In the genomic region with DNA sequence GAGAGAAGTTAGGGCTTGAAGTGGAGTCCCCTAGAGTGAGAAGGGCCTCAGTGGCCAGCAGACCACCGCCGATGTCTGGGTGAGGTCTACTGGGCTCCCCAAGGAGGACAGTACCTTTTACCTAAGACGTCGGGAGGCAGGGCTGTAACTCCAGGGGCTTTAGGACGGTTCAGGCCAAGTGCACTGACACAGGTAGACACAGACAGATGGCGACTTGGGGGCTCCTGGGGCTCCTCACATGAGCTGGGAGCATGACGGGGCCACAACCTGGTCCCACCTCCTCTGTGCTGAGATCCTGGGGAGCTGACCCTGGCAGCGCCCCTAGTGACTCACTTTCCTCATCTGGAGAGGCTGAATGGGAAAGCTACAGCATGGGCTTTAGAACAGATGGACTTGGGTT, we compare ENCODE assay signal across 30 cellular contexts.
"Had no signal": no experiment of that assay in that cellular context is flagged by ENCODE, and none has a peak within 500 bp of the region (broad histone marks: within the 10 kb centered on the region; RNA-seq: fewer than 3 reads in every experiment).

No MANE protein-coding gene starts in this region.

- H3K4me1 ChIP-seq: foreskin keratinocyte, neural progenitor cell, psoas muscle had no signal

- H2AFZ ChIP-seq: neural progenitor cell had no signal

- H3K9me3 ChIP-seq: esophagus muscularis mucosa, gastroesophageal sphincter, left lung, mucosa of descending colon, psoas muscle, thoracic aorta, transverse colon, upper lobe of right lung, vagina had no signal

- DNase-seq: dermis blood vessel endothelial cell; effector memory CD4-positive, alpha-beta T cell; foreskin keratinocyte; heart left ventricle; hippocampal formation; left cardiac atrium; left lung; mesenchymal stem cell; mucosa of descending colon; naive B cell; nucleus accumbens; psoas muscle; right cardiac atrium; stimulated activated CD4-positive, alpha-beta T cell treated with anti-CD3 and anti-CD28 coated beads, Interleukin-12 subunit alpha, Interleukin-12 subunit beta, amount 100 ng/mL, for 4 hours; stimulated activated CD4-positive, alpha-beta T cell treated with anti-CD3 and anti-CD28 coated beads, Interleukin-1b, Interleukin-23, amount 100 ng/mL, for 48 hours; stimulated activated CD4-positive, alpha-beta T cell treated with anti-CD3 and anti-CD28 coated beads, Interleukin-4, amount 100 ng/mL, for 1 hour; stimulated activated naive CD8-positive, alpha-beta T cell treated with anti-CD3 and anti-CD28 coated beads, Interleukin-15, Interleukin-2, amounts not matched to agents 100 U/mL and 50 U/mL, for 24 hours; substantia nigra; transverse colon; upper lobe of right lung had no signal

- H3K4me3 ChIP-seq: coronary artery, esophagus muscularis mucosa, gastroesophageal sphincter, heart left ventricle, left lung, mucosa of descending colon, neural progenitor cell, psoas muscle, smooth muscle cell, thoracic aorta, transverse colon, upper lobe of right lung, vagina had no signal

- H3K27me3 ChIP-seq: esophagus muscularis mucosa, foreskin keratinocyte, gastroesophageal sphincter, heart left ventricle, left lung, transverse colon, upper lobe of right lung, vagina had no signal

- H3K27ac Mint-ChIP-seq: mesothelial cell of epicardium; neural progenitor cell; stimulated activated memory B cell treated with anti-CD40 and anti-IgM and Interleukin-4, amounts not matched to agents 10 μg/mL and 1 μg/mL and 100 μg/mL, for 72 hours had no signal

- H3K4me2 ChIP-seq: neural progenitor cell, smooth muscle cell had no signal

- H3K4me3 Mint-ChIP-seq: mesothelial cell of epicardium; naive B cell; nephron; neural progenitor cell; stimulated activated memory B cell treated with anti-CD40 and anti-IgM and Interleukin-4, amounts not matched to agents 10 μg/mL and 1 μg/mL and 100 μg/mL, for 72 hours had no signal

- H3K27ac ChIP-seq: coronary artery, esophagus muscularis mucosa, foreskin keratinocyte, gastroesophageal sphincter, heart left ventricle, left lung, neural progenitor cell, psoas muscle, thoracic aorta, transverse colon, upper lobe of right lung, vagina had no signal

- H3K36me3 ChIP-seq: esophagus muscularis mucosa, gastroesophageal sphincter, heart left ventricle, left lung, neural progenitor cell, thoracic aorta, transverse colon, upper lobe of right lung, vagina had no signal

- H3K36me3 Mint-ChIP-seq: mesothelial cell of epicardium; naive B cell; neural progenitor cell; stimulated activated memory B cell treated with anti-CD40 and anti-IgM and Interleukin-4, amounts not matched to agents 10 μg/mL and 1 μg/mL and 100 μg/mL, for 72 hours had no signal

- H3K27me3 Mint-ChIP-seq: naive B cell; stimulated activated memory B cell treated with anti-CD40 and anti-IgM and Interleukin-4, amounts not matched to agents 10 μg/mL and 1 μg/mL and 100 μg/mL, for 72 hours had no signal

- H3K9me3 Mint-ChIP-seq: nephron; neural progenitor cell; stimulated activated memory B cell treated with anti-CD40 and anti-IgM and Interleukin-4, amounts not matched to agents 10 μg/mL and 1 μg/mL and 100 μg/mL, for 72 hours had no signal
